Comparison of ENCODE assay signal across 24 cellular contexts in genomic region chr20:13170771-13171170, GRCh38. TPM values are rescaled to one million over a fixed set of nuclear protein-coding genes. Genes with fewer than 3 reads are reported as not detected.
"Had no signal": no experiment of that assay in that cellular context is flagged by ENCODE, and none has a peak within 500 bp of the region (broad histone marks: within the 10 kb centered on the region; RNA-seq: fewer than 3 reads in every experiment).

No MANE protein-coding gene starts in this region.

- H3K27ac Mint-ChIP-seq: mesothelial cell of epicardium, naive B cell had no signal

- H3K36me3 Mint-ChIP-seq: naive B cell had no signal

- DNase-seq: dermis blood vessel endothelial cell; dorsolateral prefrontal cortex; effector CD4-positive, alpha-beta T cell; effector memory CD4-positive, alpha-beta T cell; foreskin keratinocyte; gastrocnemius medialis; glutamatergic neuron; head of caudate nucleus; heart right ventricle; hippocampal formation; left cardiac atrium; left lung; left ventricle myocardium superior; lower lobe of right lung; mesenchymal stem cell; mucosa of descending colon; naive B cell had no signal

- FAIRE-seq: islet of Langerhans, keratinocyte had no signal

- H3K4me1 Mint-ChIP-seq: naive B cell had no signal

- H3K4me3 Mint-ChIP-seq: mesothelial cell of epicardium, naive B cell had no signal

RNA-seq across cellular contexts. Expression of gene ISM1, which starts 50.3 kb away (rescaled TPM):
- total RNA-seq: endothelial cell of umbilical vein, kidney epithelial cell, lung microvascular endothelial cell, myocyte had no signal
- polyA plus RNA-seq: endothelial cell of umbilical vein had no signal
